24 cellular contexts compared by ENCODE assay signal in the genomic region with DNA sequence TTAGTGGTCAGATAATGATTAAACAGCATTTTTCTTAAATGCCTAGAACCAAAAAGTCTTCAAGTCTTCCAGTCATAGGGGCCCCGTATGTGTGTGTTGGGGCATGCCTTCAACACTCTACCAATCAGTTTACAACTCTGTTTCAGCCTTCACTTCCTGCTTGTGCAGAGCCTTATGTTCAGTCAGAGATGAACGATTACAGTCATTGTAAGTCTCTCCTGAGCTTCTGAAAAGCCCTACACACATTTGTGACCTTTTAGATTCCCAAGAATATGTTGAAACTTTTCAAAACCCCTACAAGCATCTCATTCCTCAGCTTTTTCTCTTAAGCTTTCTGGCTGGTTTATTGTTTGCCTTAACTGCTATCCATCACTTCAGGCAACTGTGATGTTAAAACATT.
DNase-seq lines count a peak whose midpoint lies in the region; ATAC-seq and TF ChIP-seq lines count a peak whose summit lies in the region.
"Had no signal": no experiment of that assay in that cellular context is flagged by ENCODE, and none has a peak within 500 bp of the region (broad histone marks: within the 10 kb centered on the region; RNA-seq: fewer than 3 reads in every experiment).

No MANE protein-coding gene starts in this region.

- H3K9me2 ChIP-seq in Loucy (replicated peaks; ENCODE audit: low read depth, low read length) = no peaks in the 10 kb centered on the region

- H3K4me1 Mint-ChIP-seq in neural progenitor cell = peaks cover 2% of the 10 kb centered on the region
- peaks cover 8% of the 10 kb centered on the region for H3K4me1 Mint-ChIP-seq in activated T-helper 2 cell treated with anti-CD3 and anti-CD28 coated beads, Interferon-gamma antibody, Interleukin-2, Interleukin-4, amounts not matched to agents 10 μg/mL and 5 μg/mL and 100 μg/mL, durations not matched to agents 14 hours and 24 hours and 36 hours (ENCODE audit: low read depth)

- H3K4me1 ChIP-seq in Loucy (ENCODE audit: insufficient read depth, low read length, poor library complexity, severe bottlenecking) (peaks cover 13% of the 10 kb centered on the region), neural progenitor cell (no peaks in the 10 kb centered on the region)
- H3K4me1 ChIP-seq: BLaER1 treated with 17β-estradiol and CSF1 and Interleukin-3, amounts not matched to agents 10 nM and 100 nM had no signal

- peaks cover 5% of the 10 kb centered on the region for H3K9me3 Mint-ChIP-seq in neural progenitor cell
- H3K9me3 Mint-ChIP-seq in activated T-helper 2 cell treated with anti-CD3 and anti-CD28 coated beads, Interferon-gamma antibody, Interleukin-2, Interleukin-4, amounts not matched to agents 10 μg/mL and 5 μg/mL and 100 μg/mL, durations not matched to agents 14 hours and 24 hours and 36 hours = no peaks in the 10 kb centered on the region
- H3K9me3 Mint-ChIP-seq: CD4-positive, alpha-beta T cell; HFFc6 had no signal

- H3K9ac ChIP-seq in Loucy (ENCODE audit: low read depth, low read length, poor library complexity, severe bottlenecking) (no peak overlapping the region), neural progenitor cell (no peak overlapping the region)
- H3K9ac ChIP-seq: BLaER1 treated with 17β-estradiol and CSF1 and Interleukin-3, amounts not matched to agents 10 nM and 100 nM; GM23248 had no signal

- TF ChIP-seq CTCF in AG10803 (conservative IDR thresholded peaks at IDR 0.05; ENCODE audit: low read length) (no peak), Loucy (conservative IDR thresholded peaks at IDR 0.05; ENCODE audit: low read length) (no peak), fibroblast of villous mesenchyme (IDR thresholded peaks at IDR 0.05; ENCODE audit: insufficient read depth, low read depth, low read length) (no peak), neural progenitor cell (IDR thresholded peaks at IDR 0.05) (no peak)

- no peak overlapping the region for H3K4me3 Mint-ChIP-seq in neural progenitor cell
- no peak overlapping the region for H3K4me3 Mint-ChIP-seq in activated T-helper 2 cell treated with anti-CD3 and anti-CD28 coated beads, Interferon-gamma antibody, Interleukin-2, Interleukin-4, amounts not matched to agents 10 μg/mL and 5 μg/mL and 100 μg/mL, durations not matched to agents 14 hours and 24 hours and 36 hours (ENCODE audit: low read depth)
- H3K4me3 Mint-ChIP-seq: CD4-positive, alpha-beta T cell; H9; HFFc6 had no signal

- H2AFZ ChIP-seq in Loucy (ENCODE audit: low read length) (peak overlapping the region; percentile 84), neural progenitor cell (replicated peaks) (peak overlapping the region; percentile 37)
- H2AFZ ChIP-seq: GM23248 had no signal

- intact Hi-C loops in activated T-helper 2 cell treated with anti-CD3 and anti-CD28 coated beads, Interferon-gamma antibody, Interleukin-2, Interleukin-4, amounts not matched to agents 10 μg/mL and 5 μg/mL and 100 μg/mL, durations not matched to agents 14 hours and 24 hours and 36 hours (cut with micrococcal nuclease) = no loop called here

- H3K4me2 ChIP-seq in Loucy (ENCODE audit: low read depth, low read length, poor library complexity, severe bottlenecking) (no peak overlapping the region), neural progenitor cell (no peak overlapping the region)
- H3K4me2 ChIP-seq: BLaER1 treated with 17β-estradiol and CSF1 and Interleukin-3, amounts not matched to agents 10 nM and 100 nM had no signal

- H3K27me3 Mint-ChIP-seq in neural progenitor cell (ENCODE audit: insufficient read depth, low read depth) = no peaks in the 10 kb centered on the region
- no peaks in the 10 kb centered on the region for H3K27me3 Mint-ChIP-seq in activated T-helper 2 cell treated with anti-CD3 and anti-CD28 coated beads, Interferon-gamma antibody, Interleukin-2, Interleukin-4, amounts not matched to agents 10 μg/mL and 5 μg/mL and 100 μg/mL, durations not matched to agents 14 hours and 24 hours and 36 hours (ENCODE audit: low read depth)
- H3K27me3 Mint-ChIP-seq: CD4-positive, alpha-beta T cell had no signal

- DNase-seq in AG10803 (ENCODE audit: low read depth) = peak; percentile 0
- DNase-seq in fibroblast of villous mesenchyme (ENCODE audit: low read depth) = peak; percentile 52
- no peak for DNase-seq in neural progenitor cell (ENCODE audit: low spot score)
- DNase-seq in epidermal melanocyte (ENCODE audit: insufficient read length, low spot score) = no peak
- DNase-seq in activated T-helper 2 cell treated with anti-CD3 and anti-CD28 coated beads, Interferon-gamma antibody, Interleukin-2, Interleukin-4, amounts not matched to agents 10 μg/mL and 5 μg/mL and 100 μg/mL, durations not matched to agents 14 hours and 24 hours and 36 hours (ENCODE audit: low spot score) = no peak
- DNase-seq in iPS-NIHi7 (ENCODE audit: extremely low spot score) = no peak
- DNase-seq: 8988T; ACHN; CD4-positive, alpha-beta T cell; GM23248; H9; HFFc6; Karpas-422; NCI-H1092 treated with DMSO at 0.1 percent for 48 hours; NCI-H1436; NCI-H187 treated with DMSO at 0.1 percent for 48 hours; NCI-H446; NCI-H524 treated with DMSO at 0.1 percent for 48 hours; NCI-H774; SIG-M5 had no signal

- no peak for ATAC-seq in HG03095 (IDR thresholded peaks at IDR 0.05; ENCODE audit: unreplicated experiment)

- H3K27ac Mint-ChIP-seq in neural progenitor cell = no peak overlapping the region
- H3K27ac Mint-ChIP-seq in activated T-helper 2 cell treated with anti-CD3 and anti-CD28 coated beads, Interferon-gamma antibody, Interleukin-2, Interleukin-4, amounts not matched to agents 10 μg/mL and 5 μg/mL and 100 μg/mL, durations not matched to agents 14 hours and 24 hours and 36 hours = no peak overlapping the region
- H3K27ac Mint-ChIP-seq: CD4-positive, alpha-beta T cell; H9; HFFc6 had no signal

- H3K27me3 ChIP-seq in Loucy (ENCODE audit: insufficient read depth, low read length, poor library complexity, severe bottlenecking) = no peaks in the 10 kb centered on the region
- no peaks in the 10 kb centered on the region for H3K27me3 ChIP-seq in neural progenitor cell
- H3K27me3 ChIP-seq: BLaER1 treated with 17β-estradiol and CSF1 and Interleukin-3, amounts not matched to agents 10 nM and 100 nM had no signal

- H3K79me2 ChIP-seq in Loucy (ENCODE audit: insufficient read depth, low read length) (no peaks in the 10 kb centered on the region), neural progenitor cell (ENCODE audit: low read depth) (no peaks in the 10 kb centered on the region)

- H3K4me3 ChIP-seq in AG10803 (ENCODE audit: low read length) = no peak overlapping the region
- no peak overlapping the region for H3K4me3 ChIP-seq in Loucy (ENCODE audit: low read length, poor library complexity, severe bottlenecking)
- no peak overlapping the region for H3K4me3 ChIP-seq in fibroblast of villous mesenchyme (ENCODE audit: low read depth, low read length)
- no peak overlapping the region for H3K4me3 ChIP-seq in neural progenitor cell
- H3K4me3 ChIP-seq: BLaER1 treated with 17β-estradiol and CSF1 and Interleukin-3, amounts not matched to agents 10 nM and 100 nM; GM23248; SK-N-MC had no signal

- H3K36me3 Mint-ChIP-seq in neural progenitor cell = no peaks in the 10 kb centered on the region
- H3K36me3 Mint-ChIP-seq in activated T-helper 2 cell treated with anti-CD3 and anti-CD28 coated beads, Interferon-gamma antibody, Interleukin-2, Interleukin-4, amounts not matched to agents 10 μg/mL and 5 μg/mL and 100 μg/mL, durations not matched to agents 14 hours and 24 hours and 36 hours (ENCODE audit: low read depth) = no peaks in the 10 kb centered on the region

- H3K9me3 ChIP-seq in Loucy (ENCODE audit: insufficient read depth, low read depth, low read length) (no peaks in the 10 kb centered on the region), neural progenitor cell (ENCODE audit: low read depth) (no peaks in the 10 kb centered on the region)
- H3K9me3 ChIP-seq: BLaER1 treated with 17β-estradiol and CSF1 and Interleukin-3, amounts not matched to agents 10 nM and 100 nM had no signal

- H4K20me1 ChIP-seq in Loucy (ENCODE audit: insufficient read depth, low read length, poor library complexity, severe bottlenecking) (no peaks in the 10 kb centered on the region), neural progenitor cell (ENCODE audit: low read depth) (no peaks in the 10 kb centered on the region)
- H4K20me1 ChIP-seq: BLaER1 treated with 17β-estradiol and CSF1 and Interleukin-3, amounts not matched to agents 10 nM and 100 nM had no signal

- no peaks in the 10 kb centered on the region for H3K36me3 ChIP-seq in Loucy (ENCODE audit: insufficient read depth, low read length)
- H3K36me3 ChIP-seq in neural progenitor cell = no peaks in the 10 kb centered on the region
- H3K36me3 ChIP-seq: BLaER1 treated with 17β-estradiol and CSF1 and Interleukin-3, amounts not matched to agents 10 nM and 100 nM had no signal

- H3K27ac ChIP-seq in neural progenitor cell = no peak overlapping the region
- H3K27ac ChIP-seq: BLaER1 treated with 17β-estradiol and CSF1 and Interleukin-3, amounts not matched to agents 10 nM and 100 nM; GM23248; SK-N-MC had no signal

- no peaks in the 10 kb centered on the region for H3F3A ChIP-seq in Loucy (ENCODE audit: low read depth)
- H3F3A ChIP-seq in neural progenitor cell (ENCODE audit: low read depth) = no peaks in the 10 kb centered on the region

Comparison
In these comparisons a context has a peak if more than half of its experiments do, and no peak if none do; other contexts are left out.
1. DNase-seq: peak in AG10803 (single experiment) and fibroblast of villous mesenchyme (single experiment); none in neural progenitor cell (single experiment), epidermal melanocyte (single experiment), activated T-helper 2 cell treated with anti-CD3 and anti-CD28 coated beads, Interferon-gamma antibody, Interleukin-2, Interleukin-4, amounts not matched to agents 10 μg/mL and 5 μg/mL and 100 μg/mL, durations not matched to agents 14 hours and 24 hours and 36 hours (single experiment) and iPS-NIHi7 (single experiment).